In the genomic region with DNA sequence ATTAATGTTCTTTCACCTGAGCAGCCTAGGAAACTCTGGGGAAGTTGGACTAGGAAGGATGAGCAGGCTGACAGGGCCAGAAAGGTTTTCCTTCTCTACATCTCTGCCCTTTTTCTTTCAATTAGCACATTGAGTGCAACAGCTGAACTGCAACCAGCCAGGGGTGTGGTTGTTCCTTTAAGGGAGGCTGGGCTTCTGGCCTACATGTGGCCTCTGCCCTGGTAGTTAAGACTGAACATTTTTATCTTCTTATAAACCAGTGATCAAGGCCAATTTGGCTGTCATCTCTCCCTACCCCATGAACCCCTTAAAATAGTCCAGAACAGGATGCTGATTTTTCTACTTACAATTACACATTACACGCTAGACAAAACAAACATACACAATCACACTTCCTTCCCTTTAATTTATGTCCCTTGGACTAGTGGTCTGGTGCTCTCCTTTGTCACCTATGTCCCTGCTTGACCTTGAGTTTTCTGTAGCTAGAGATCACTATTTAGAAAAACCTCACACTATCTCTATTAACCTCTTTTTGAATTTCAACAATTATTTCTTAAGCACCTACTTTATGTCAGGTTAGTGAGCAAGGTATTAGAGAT, we compare ENCODE assay signal across 24 cellular contexts.
DNase-seq lines count a peak whose midpoint lies in the region; ATAC-seq and TF ChIP-seq lines count a peak whose summit lies in the region.
"Had no signal": no experiment of that assay in that cellular context is flagged by ENCODE, and none has a peak within 500 bp of the region (broad histone marks: within the 10 kb centered on the region; RNA-seq: fewer than 3 reads in every experiment).

No MANE protein-coding gene starts in this region.

- intact Hi-C loops in right cardiac atrium (cut with DNase I), result no loop called here

- H2AFZ ChIP-seq in smooth muscle cell (ENCODE audit: low read depth), result no peak overlapping the region

- ATAC-seq in right cardiac atrium (peak; percentile 78 to 83), HG03039 (IDR thresholded peaks at IDR 0.05; ENCODE audit: unreplicated experiment) (no peak)
- ATAC-seq: activated T-cell treated with anti-CD3 and anti-CD28 coated beads, Interleukin-2, amount 50 U/mL, for 4 hours; natural killer cell had no signal

- 37% methylated on average over 1 of the region's 1 CpG for whole genome bisulfite sequencing in right cardiac atrium
- WGBS in smooth muscle cell (ENCODE audit: low lambda C conversion rate), result 53% methylated on average over 1 of the region's 1 CpG

- H3K4me1 ChIP-seq in right cardiac atrium (ENCODE audit: control insufficient read depth, insufficient read depth, low read length) (peaks cover 4% of the 10 kb centered on the region), smooth muscle cell (ENCODE audit: low read depth) (peaks cover 7% of the 10 kb centered on the region)

- H3K4me2 ChIP-seq in smooth muscle cell, result no peak overlapping the region

- H3K27me3 ChIP-seq in right cardiac atrium (ENCODE audit: control insufficient read depth, insufficient read depth) (no peaks in the 10 kb centered on the region), smooth muscle cell (ENCODE audit: low read depth) (no peaks in the 10 kb centered on the region)
- H3K27me3 ChIP-seq: ovary, sigmoid colon, suprapubic skin, vagina had no signal

- H3K27ac ChIP-seq in right cardiac atrium (ENCODE audit: low read length) (no peak overlapping the region), smooth muscle cell (ENCODE audit: low read depth) (peak overlapping the region; percentile 11)
- H3K27ac ChIP-seq: ovary, sigmoid colon, suprapubic skin, vagina had no signal

- DNase-seq in NCI-H69 (lab: John Stamatoyannopoulos, UW) (peak; percentile 63), choroid plexus epithelial cell (ENCODE audit: low read depth) (peak; percentile 33), right cardiac atrium (peak; percentile 40 to 73 (median 53)), smooth muscle cell (lab: John Stamatoyannopoulos, UW; ENCODE audit: unreplicated experiment) (no peak), SHP77 (lab: John Stamatoyannopoulos, UW) (no peak), T-helper 2 cell (no peak)
- DNase-seq: activated CD4-positive, alpha-beta T cell treated with anti-CD3 and anti-CD28 coated beads for 1 hour; activated naive CD4-positive, alpha-beta T cell; activated T-cell treated with anti-CD3 and anti-CD28 coated beads, Interleukin-2, amount 50 U/mL, for 4 hours; AML-193; amygdala; DMS53; KBM-7; mesenchymal stem cell; natural killer cell; NCI-H187; NCI-H226; NCI-H82; ovary; sigmoid colon had no signal

- no peak for TF ChIP-seq CTCF in choroid plexus epithelial cell (conservative IDR thresholded peaks at IDR 0.05; ENCODE audit: low read depth, low read length)
- no peak for TF ChIP-seq CTCF in smooth muscle cell (IDR thresholded peaks at IDR 0.05; ENCODE audit: borderline replicate concordance, insufficient read depth, poor library complexity, severe bottlenecking)

- H3K9me3 ChIP-seq in right cardiac atrium (ENCODE audit: control insufficient read depth, low read length) (no peaks in the 10 kb centered on the region), smooth muscle cell (replicated peaks; ENCODE audit: low read depth) (no peaks in the 10 kb centered on the region)
- H3K9me3 ChIP-seq: HAP-1, ovary, sigmoid colon, suprapubic skin, vagina had no signal

- no peak overlapping the region for H3K4me3 ChIP-seq in choroid plexus epithelial cell (ENCODE audit: low read depth, low read length)
- H3K4me3 ChIP-seq in right cardiac atrium (ENCODE audit: low read length), result no peak overlapping the region
- no peak overlapping the region for H3K4me3 ChIP-seq in smooth muscle cell
- H3K4me3 ChIP-seq: HAP-1, ovary, sigmoid colon, suprapubic skin, vagina had no signal

- H3K36me3 ChIP-seq in smooth muscle cell (ENCODE audit: low read depth), result no peaks in the 10 kb centered on the region
- H3K36me3 ChIP-seq: HAP-1, ovary, suprapubic skin, vagina had no signal

- no peaks in the 10 kb centered on the region for H4K20me1 ChIP-seq in smooth muscle cell (ENCODE audit: low read depth)

- peaks cover 97% of the 10 kb centered on the region for H3K79me2 ChIP-seq in smooth muscle cell (ENCODE audit: low read depth)

- H3F3A ChIP-seq in smooth muscle cell (ENCODE audit: low read depth), result peaks cover 11% of the 10 kb centered on the region

- no peak overlapping the region for H3K9ac ChIP-seq in smooth muscle cell (ENCODE audit: low read depth)

Comparison
In these comparisons a context has a peak if more than half of its experiments do, and no peak if none do; other contexts are left out.
1. DNase-seq: peak in NCI-H69 (single experiment), choroid plexus epithelial cell (single experiment) and right cardiac atrium (3 of 3); none in smooth muscle cell (single experiment), SHP77 (0 of 2) and T-helper 2 cell (0 of 5).